8 cellular contexts compared by ENCODE assay signal in genomic region chr13:97849305-97849704, GRCh38.
DNase-seq lines count a peak whose midpoint lies in the region; ATAC-seq and TF ChIP-seq lines count a peak whose summit lies in the region.

No MANE protein-coding gene starts in this region.

- H3K27ac ChIP-seq in heart right ventricle (no peak overlapping the region), mammary epithelial cell (ENCODE audit: insufficient read depth, low read depth, low read length) (no peak overlapping the region)

- no peak for DNase-seq in heart right ventricle
- no peak for DNase-seq in Right ventricle myocardium superior
- DNase-seq in NCI-H1092 treated with DMSO at 0.1 percent for 48 hours (lab: John Stamatoyannopoulos, UW): peak; percentile 56
- DNase-seq in mammary epithelial cell: peak; percentile 49
- no peak for DNase-seq in ecto neural progenitor cell (ENCODE audit: low spot score)
- DNase-seq in KG1 (lab: John Stamatoyannopoulos, UW): no peak

- H3K36me3 ChIP-seq in heart right ventricle (no peaks in the 10 kb centered on the region), mammary epithelial cell (ENCODE audit: insufficient read depth, low read length) (no peaks in the 10 kb centered on the region)

- H3K4me3 Mint-ChIP-seq in stimulated activated memory B cell treated with anti-CD40 and anti-IgM and Interleukin-4, amounts not matched to agents 10 μg/mL and 1 μg/mL and 100 μg/mL, for 72 hours: no peak overlapping the region

- no peaks in the 10 kb centered on the region for H3K79me2 ChIP-seq in mammary epithelial cell (ENCODE audit: insufficient read depth, low read length)

- H3K4me3 ChIP-seq in heart right ventricle: no peak overlapping the region
- no peak overlapping the region for H3K4me3 ChIP-seq in mammary epithelial cell (replicated peaks in 1 of 3; ENCODE audit: insufficient read depth in 1 of 3, low read depth in 2 of 3, low read length in 3 of 3)

- ATAC-seq in heart right ventricle: peak in 1 of 8 donors; percentile 10
- ATAC-seq in Right ventricle myocardium superior (ENCODE audit: poor library complexity): no peak
- ATAC-seq in HG02610 (IDR thresholded peaks at IDR 0.05; ENCODE audit: unreplicated experiment): peak; percentile 84
- peak; percentile 80 for ATAC-seq in stimulated activated memory B cell treated with anti-CD40 and anti-IgM and Interleukin-4, amounts not matched to agents 10 μg/mL and 1 μg/mL and 100 μg/mL, for 72 hours

- H3K27me3 ChIP-seq in heart right ventricle (peaks cover 0 to under 1% (median 0%) of the 10 kb centered on the region in 7 donors), mammary epithelial cell (ENCODE audit: insufficient read depth, low read length) (no peaks in the 10 kb centered on the region)

- in situ Hi-C loops in mammary epithelial cell (cut with MboI; ENCODE audit: low sequenced_read_pairs in 2 of 2): no loop called here

- H3K4me1 ChIP-seq in heart right ventricle: peaks cover 0 to 14% (median 0%) of the 10 kb centered on the region in 9 donors
- H3K4me1 ChIP-seq in mammary epithelial cell (ENCODE audit: insufficient read depth, low read length): no peaks in the 10 kb centered on the region

- H3K9me3 ChIP-seq in heart right ventricle (no peaks in the 10 kb centered on the region), mammary epithelial cell (replicated peaks; ENCODE audit: insufficient read depth, low read length) (no peaks in the 10 kb centered on the region)

- peaks cover 2% of the 10 kb centered on the region for H3K4me1 Mint-ChIP-seq in stimulated activated memory B cell treated with anti-CD40 and anti-IgM and Interleukin-4, amounts not matched to agents 10 μg/mL and 1 μg/mL and 100 μg/mL, for 72 hours

- TF ChIP-seq CTCF in heart right ventricle (IDR thresholded peaks at IDR 0.05): peak in 5 of 9 donors; percentile 21 to 33 (median 24)
- TF ChIP-seq CTCF in mammary epithelial cell (conservative IDR thresholded peaks at IDR 0.05 in 1 of 2, IDR thresholded peaks at IDR 0.05 in 1 of 2; ENCODE audit: extremely low read depth in 1 of 2, insufficient read depth in 1 of 2, low read depth in 1 of 2, low read length in 2 of 2): peak; percentile 25 to 43

- H3K4me2 ChIP-seq in mammary epithelial cell (ENCODE audit: insufficient read depth, low read depth, low read length): no peak overlapping the region

- intact Hi-C loops in heart right ventricle (cut with DNase I) (no loop called here), Right ventricle myocardium superior (cut with DNase I) (no loop called here), mammary epithelial cell (cut with micrococcal nuclease) (no loop called here)

- H2AFZ ChIP-seq in mammary epithelial cell (ENCODE audit: low read depth, low read length): no peak overlapping the region

- no peaks in the 10 kb centered on the region for H3K36me3 Mint-ChIP-seq in stimulated activated memory B cell treated with anti-CD40 and anti-IgM and Interleukin-4, amounts not matched to agents 10 μg/mL and 1 μg/mL and 100 μg/mL, for 72 hours

- H3K9ac ChIP-seq in mammary epithelial cell (ENCODE audit: insufficient read depth, low read length): no peak overlapping the region

- H3K27me3 Mint-ChIP-seq in stimulated activated memory B cell treated with anti-CD40 and anti-IgM and Interleukin-4, amounts not matched to agents 10 μg/mL and 1 μg/mL and 100 μg/mL, for 72 hours: peaks cover 17% of the 10 kb centered on the region

- CTCF ChIA-PET in mammary epithelial cell (lab: Charles Lee; ENCODE audit: low non-redundant PET): no interaction called here

- H3K27ac Mint-ChIP-seq in stimulated activated memory B cell treated with anti-CD40 and anti-IgM and Interleukin-4, amounts not matched to agents 10 μg/mL and 1 μg/mL and 100 μg/mL, for 72 hours: no peak overlapping the region

- peaks cover 7% of the 10 kb centered on the region for H3K9me3 Mint-ChIP-seq in stimulated activated memory B cell treated with anti-CD40 and anti-IgM and Interleukin-4, amounts not matched to agents 10 μg/mL and 1 μg/mL and 100 μg/mL, for 72 hours

- WGBS in heart right ventricle, 2 donors: 71 to 75% methylated on average over 4 of the region's 4 CpGs
- WGBS in mammary epithelial cell (ENCODE audit: low coverage, missing lambda C conversion rate): 59% methylated on average over 4 of the region's 4 CpGs

- H4K20me1 ChIP-seq in mammary epithelial cell (ENCODE audit: insufficient read depth, low read length): no peaks in the 10 kb centered on the region

- dilution Hi-C loops in mammary epithelial cell (cut with HindIII; ENCODE audit: low sequenced_read_pairs): no loop called here

- no TSS peak for BruUV-seq in mammary epithelial cell (replicated peaks; lab: Mats Ljungman, UMichigan)

Comparison
In these comparisons a context has a peak if more than half of its experiments do, and no peak if none do; other contexts are left out.
1. DNase-seq: peak in NCI-H1092 treated with DMSO at 0.1 percent for 48 hours (single experiment) and mammary epithelial cell (single experiment); none in heart right ventricle (0 of 2), Right ventricle myocardium superior (single experiment), ecto neural progenitor cell (single experiment) and KG1 (single experiment).